Comparison of ENCODE assay signal across 13 cellular contexts in the genomic region with DNA sequence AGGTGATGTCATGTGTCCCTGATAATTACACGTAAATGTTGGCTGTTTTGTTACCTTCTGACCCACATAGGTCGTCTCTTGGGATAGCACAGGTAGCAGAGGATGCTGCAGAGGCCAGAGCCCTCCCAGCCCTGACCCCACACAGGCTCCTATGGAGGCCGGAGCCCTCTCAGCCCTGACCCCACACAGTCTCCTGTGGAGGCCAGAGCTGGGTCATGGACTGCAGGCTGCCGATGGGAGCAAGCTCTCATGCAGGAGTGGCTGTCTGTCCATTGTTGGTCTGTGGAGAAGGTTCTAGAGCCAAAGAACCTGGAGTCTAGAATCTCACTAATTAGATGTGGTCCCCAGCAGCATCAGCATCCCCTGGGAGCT.
"Had no signal": no experiment of that assay in that cellular context is flagged by ENCODE, and none has a peak within 500 bp of the region (broad histone marks: within the 10 kb centered on the region; RNA-seq: fewer than 3 reads in every experiment).

No MANE protein-coding gene starts in this region.

- DNase-seq: activated CD4-positive, CD25-positive, alpha-beta regulatory T cell treated with anti-CD3 and anti-CD28 coated beads, Interleukin-2, amount 50 U/mL, for 72 hours; activated CD8-positive, alpha-beta T cell treated with anti-CD3 and anti-CD28 coated beads for 36 hours; activated effector memory CD4-positive, alpha-beta T cell treated with Interleukin-2 at 50 U/mL for 16 hours; activated T-cell treated with anti-CD3 and anti-CD28 coated beads for 4 hours; effector memory CD8-positive, alpha-beta T cell; ovary; stimulated activated CD4-positive, alpha-beta T cell treated with anti-CD3 and anti-CD28 coated beads, Interleukin-15, amount 100 ng/mL, for 24 hours; stimulated activated CD4-positive, alpha-beta T cell treated with anti-CD3 and anti-CD28 coated beads, Interleukin-4, amount 100 ng/mL, for 24 hours; stimulated activated naive CD8-positive, alpha-beta T cell treated with anti-CD3 and anti-CD28 coated beads, Interleukin-15, amount 100 ng/mL, for 72 hours; uterus had no signal

- H3K36me3 Mint-ChIP-seq: activated naive CD8-positive, alpha-beta T cell had no signal

- H3K27me3 Mint-ChIP-seq: activated CD8-positive, alpha-beta T cell treated with anti-CD3 and anti-CD28 coated beads for 36 hours; activated naive CD8-positive, alpha-beta T cell; stimulated activated naive CD8-positive, alpha-beta T cell treated with anti-CD3 and anti-CD28 coated beads, Interleukin-15, amount 100 ng/mL, for 72 hours had no signal

- H3K27me3 ChIP-seq: gastroesophageal sphincter, ovary, uterus had no signal

- H3K9me3 ChIP-seq: gastroesophageal sphincter, ovary, uterus had no signal

- H3K4me3 Mint-ChIP-seq: activated CD8-positive, alpha-beta T cell treated with anti-CD3 and anti-CD28 coated beads for 36 hours; activated naive CD8-positive, alpha-beta T cell; effector memory CD8-positive, alpha-beta T cell; T-helper 2 cell treated with Interferon-gamma antibody and Interleukin-4, amounts not matched to agents 5 μg/mL and 100 μg/mL, for 36 hours had no signal

- H3K36me3 ChIP-seq: gastroesophageal sphincter, ovary, uterus had no signal

- ATAC-seq: activated CD8-positive, alpha-beta T cell treated with anti-CD3 and anti-CD28 coated beads for 36 hours; effector memory CD8-positive, alpha-beta T cell; stimulated activated naive CD8-positive, alpha-beta T cell treated with anti-CD3 and anti-CD28 coated beads, Interleukin-15, amount 100 ng/mL, for 72 hours had no signal

- H3K4me1 ChIP-seq: uterus had no signal

- H3K27ac Mint-ChIP-seq: effector memory CD8-positive, alpha-beta T cell; T-helper 2 cell treated with Interferon-gamma antibody and Interleukin-4, amounts not matched to agents 5 μg/mL and 100 μg/mL, for 36 hours had no signal

- H3K4me3 ChIP-seq: gastroesophageal sphincter, ovary, uterus had no signal

- H3K27ac ChIP-seq: ovary had no signal

- H3K9me3 Mint-ChIP-seq: activated CD8-positive, alpha-beta T cell treated with anti-CD3 and anti-CD28 coated beads for 36 hours; effector memory CD8-positive, alpha-beta T cell; stimulated activated naive CD8-positive, alpha-beta T cell treated with anti-CD3 and anti-CD28 coated beads, Interleukin-15, amount 100 ng/mL, for 72 hours; T-helper 2 cell treated with Interferon-gamma antibody and Interleukin-4, amounts not matched to agents 5 μg/mL and 100 μg/mL, for 36 hours had no signal
